In the genomic region with DNA sequence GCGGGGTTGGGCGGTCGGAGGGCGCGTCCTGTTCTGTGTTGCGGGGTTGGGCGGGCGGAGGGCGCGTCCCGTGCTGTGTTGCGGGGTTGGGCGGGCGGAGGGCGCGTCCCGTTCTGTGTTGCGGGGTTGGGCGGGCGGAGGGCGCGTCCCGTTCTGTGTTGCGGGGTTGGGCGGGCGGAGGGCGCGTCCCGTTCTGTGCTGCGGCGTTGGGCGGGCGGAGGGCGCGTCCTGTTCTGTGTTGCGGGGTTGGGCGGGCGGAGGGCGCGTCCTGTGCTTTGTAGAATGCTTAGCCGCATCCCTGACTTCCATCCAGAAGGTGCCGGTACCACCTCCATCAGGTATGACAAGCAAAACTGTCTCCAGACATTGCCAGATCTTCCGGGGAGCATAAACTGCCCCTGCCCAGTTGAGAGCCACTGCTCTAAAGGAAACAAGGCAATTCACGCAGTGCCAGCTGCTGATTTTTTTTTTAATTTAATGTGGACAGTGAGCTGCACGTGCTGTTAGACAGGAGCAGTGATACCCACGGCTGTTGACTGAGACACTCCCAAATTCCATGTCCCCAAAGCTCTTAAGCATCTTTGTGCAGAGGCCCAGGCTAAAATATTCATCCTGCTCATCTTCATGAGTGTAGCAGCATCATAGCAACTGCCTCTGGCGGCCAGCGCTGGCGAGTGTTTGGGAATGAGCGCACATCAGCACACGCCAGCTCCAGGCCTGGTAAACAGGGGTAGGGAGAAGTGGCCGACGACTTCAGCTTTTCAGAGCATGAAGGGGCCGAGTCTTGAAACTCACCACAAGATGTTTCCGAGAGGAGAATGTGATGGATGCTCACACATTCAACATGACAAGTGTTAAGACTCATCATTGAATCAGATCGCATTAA, we compare ENCODE assay signal across 29 cellular contexts.
"Had no signal": no experiment of that assay in that cellular context is flagged by ENCODE, and none has a peak within 500 bp of the region (broad histone marks: within the 10 kb centered on the region; RNA-seq: fewer than 3 reads in every experiment).

No MANE protein-coding gene starts in this region.

- DNase-seq: hippocampal formation; immature natural killer cell; left ventricle myocardium inferior; mesendoderm; midbrain; mucosa of descending colon; naive thymus-derived CD4-positive, alpha-beta T cell; nucleus accumbens; pancreas; posterior cingulate gyrus; retina; right cardiac atrium; stimulated activated CD4-positive, alpha-beta T cell treated with anti-CD3 and anti-CD28 coated beads, Interleukin-12 subunit alpha, Interleukin-12 subunit beta, amount 100 ng/mL, for 4 hours; stimulated activated CD4-positive, alpha-beta T cell treated with anti-CD3 and anti-CD28 coated beads, Interleukin-15, amount 100 ng/mL, for 24 hours; stimulated activated CD4-positive, alpha-beta T cell treated with anti-CD3 and anti-CD28 coated beads, Interleukin-2, amount 100 ng/mL, for 24 hours; stimulated activated CD4-positive, alpha-beta T cell treated with anti-CD3 and anti-CD28 coated beads, Interleukin-4, amount 100 ng/mL, for 1 hour; stimulated activated naive B cell treated with anti-CD40 and anti-IgM and Interleukin-4, amounts not matched to agents 10 μg/mL and 1 μg/mL and 100 μg/mL, for 72 hours; stimulated activated naive CD8-positive, alpha-beta T cell treated with anti-CD3 and anti-CD28 coated beads, Interleukin-15, Interleukin-2, amounts not matched to agents 100 U/mL and 50 U/mL, for 24 hours; stomach; testis; thyroid gland; transverse colon had no signal

- H3K9me3 ChIP-seq: left ventricle myocardium inferior, pancreas, prostate gland, testis, thyroid gland, transverse colon, upper lobe of left lung, vagina had no signal

- H3K36me3 Mint-ChIP-seq: immature natural killer cell; natural killer cell treated with Interleukin-12 subunit alpha and Interleukin-12 subunit beta and Interleukin-15 and Interleukin-18, amount 100 ng/mL, for 72 hours; stimulated activated naive B cell treated with anti-CD40 and anti-IgM and Interleukin-4, amounts not matched to agents 10 μg/mL and 1 μg/mL and 100 μg/mL, for 72 hours had no signal

- H3K27me3 ChIP-seq: pancreas, testis, thyroid gland, transverse colon, upper lobe of left lung, vagina had no signal

- H3K4me3 ChIP-seq: left ventricle myocardium inferior, lung, mucosa of descending colon, pancreas, prostate gland, skin epidermis, stomach, testis, thyroid gland, transverse colon, upper lobe of left lung, vagina had no signal

- ATAC-seq: mucosa of descending colon; naive thymus-derived CD4-positive, alpha-beta T cell; natural killer cell treated with Interleukin-12 subunit alpha and Interleukin-12 subunit beta and Interleukin-15 and Interleukin-18, amount 100 ng/mL, for 72 hours; pancreas; right cardiac atrium; sciatic nerve; stimulated activated naive B cell treated with anti-CD40 and anti-IgM and Interleukin-4, amounts not matched to agents 10 μg/mL and 1 μg/mL and 100 μg/mL, for 72 hours; stimulated activated naive CD8-positive, alpha-beta T cell treated with anti-CD3 and anti-CD28 coated beads, Interleukin-15, Interleukin-2, amounts not matched to agents 100 U/mL and 50 U/mL, for 24 hours had no signal

- H3K4me3 Mint-ChIP-seq: immature natural killer cell; naive thymus-derived CD4-positive, alpha-beta T cell; natural killer cell treated with Interleukin-12 subunit alpha and Interleukin-12 subunit beta and Interleukin-15 and Interleukin-18, amount 100 ng/mL, for 72 hours; stimulated activated naive B cell treated with anti-CD40 and anti-IgM and Interleukin-4, amounts not matched to agents 10 μg/mL and 1 μg/mL and 100 μg/mL, for 72 hours had no signal

- H3K27ac ChIP-seq: left ventricle myocardium inferior, pancreas, prostate gland, skin epidermis, stomach, testis, thyroid gland, transverse colon, upper lobe of left lung, vagina had no signal

- H3K36me3 ChIP-seq: left ventricle myocardium inferior, pancreas, prostate gland, stomach, thyroid gland, transverse colon, upper lobe of left lung, vagina had no signal

- H3K27ac Mint-ChIP-seq: immature natural killer cell; naive thymus-derived CD4-positive, alpha-beta T cell; natural killer cell treated with Interleukin-12 subunit alpha and Interleukin-12 subunit beta and Interleukin-15 and Interleukin-18, amount 100 ng/mL, for 72 hours; stimulated activated naive B cell treated with anti-CD40 and anti-IgM and Interleukin-4, amounts not matched to agents 10 μg/mL and 1 μg/mL and 100 μg/mL, for 72 hours had no signal

- H3K9me3 Mint-ChIP-seq: natural killer cell treated with Interleukin-12 subunit alpha and Interleukin-12 subunit beta and Interleukin-15 and Interleukin-18, amount 100 ng/mL, for 72 hours had no signal

- H3K4me1 Mint-ChIP-seq: immature natural killer cell; naive thymus-derived CD4-positive, alpha-beta T cell; stimulated activated naive B cell treated with anti-CD40 and anti-IgM and Interleukin-4, amounts not matched to agents 10 μg/mL and 1 μg/mL and 100 μg/mL, for 72 hours had no signal

- H3K4me1 ChIP-seq: left ventricle myocardium inferior, pancreas, prostate gland, stomach, testis, thyroid gland, transverse colon, upper lobe of left lung, vagina had no signal
